In genomic region chr2:138213079-138213478, GRCh38 we compare ENCODE assay signal across 13 cellular contexts.
"Had no signal": no experiment of that assay in that cellular context is flagged by ENCODE, and none has a peak within 500 bp of the region (broad histone marks: within the 10 kb centered on the region; RNA-seq: fewer than 3 reads in every experiment).

No MANE protein-coding gene starts in this region.

- H3K27me3 Mint-ChIP-seq: activated CD4-positive, alpha-beta T cell treated with anti-CD3 and anti-CD28 coated beads, Interleukin-2, amount 10 ng/mL, durations not matched to agents 24 days and 14 days; activated T-helper 17 cell treated with anti-CD3 and anti-CD28 coated beads, Interleukin-2, amount 50 U/mL, for 72 hours; type B pancreatic cell had no signal

- H3K36me3 Mint-ChIP-seq: naive thymus-derived CD4-positive, alpha-beta T cell; stimulated activated effector memory CD8-positive, alpha-beta T cell treated with anti-CD3 and anti-CD28 coated beads, Interleukin-12 subunit alpha, Interleukin-12 subunit beta, amount 100 ng/mL, for 72 hours; type B pancreatic cell; WTC11 had no signal

- H3K9me3 Mint-ChIP-seq: type B pancreatic cell had no signal

- H3K4me3 Mint-ChIP-seq: activated CD4-positive, alpha-beta T cell treated with anti-CD3 and anti-CD28 coated beads, Interleukin-2, amount 10 ng/mL, durations not matched to agents 24 days and 14 days; activated T-helper 17 cell treated with anti-CD3 and anti-CD28 coated beads, Interleukin-2, amount 50 U/mL, for 72 hours; naive thymus-derived CD4-positive, alpha-beta T cell; stimulated activated effector memory CD8-positive, alpha-beta T cell treated with anti-CD3 and anti-CD28 coated beads, Interleukin-12 subunit alpha, Interleukin-12 subunit beta, amount 100 ng/mL, for 72 hours; type B pancreatic cell; WTC11 had no signal

- H3K27ac Mint-ChIP-seq: activated CD4-positive, alpha-beta T cell treated with anti-CD3 and anti-CD28 coated beads, Interleukin-2, amount 10 ng/mL, durations not matched to agents 24 days and 14 days; activated T-helper 17 cell treated with anti-CD3 and anti-CD28 coated beads, Interleukin-2, amount 50 U/mL, for 72 hours; naive thymus-derived CD4-positive, alpha-beta T cell; stimulated activated effector memory CD8-positive, alpha-beta T cell treated with anti-CD3 and anti-CD28 coated beads, Interleukin-12 subunit alpha, Interleukin-12 subunit beta, amount 100 ng/mL, for 72 hours; type B pancreatic cell; WTC11 had no signal

- H3K4me1 Mint-ChIP-seq: activated CD4-positive, alpha-beta T cell treated with anti-CD3 and anti-CD28 coated beads, Interleukin-2, amount 10 ng/mL, durations not matched to agents 24 days and 14 days; activated T-helper 17 cell treated with anti-CD3 and anti-CD28 coated beads, Interleukin-2, amount 50 U/mL, for 72 hours; stimulated activated effector memory CD8-positive, alpha-beta T cell treated with anti-CD3 and anti-CD28 coated beads, Interleukin-12 subunit alpha, Interleukin-12 subunit beta, amount 100 ng/mL, for 72 hours had no signal

- DNase-seq: activated CD4-positive, alpha-beta T cell treated with anti-CD3 and anti-CD28 coated beads, Interleukin-2, amount 10 ng/mL, durations not matched to agents 24 days and 14 days; activated naive CD4-positive, alpha-beta T cell treated with anti-CD3 and anti-CD28 coated beads, Interleukin-2, amount 50 U/mL, for 16 hours; activated T-cell treated with anti-CD3 and anti-CD28 coated beads for 4 hours; caudate nucleus; colonic mucosa; heart left ventricle; naive thymus-derived CD4-positive, alpha-beta T cell; posterior cingulate gyrus; substantia nigra had no signal

- ATAC-seq: activated T-helper 17 cell treated with anti-CD3 and anti-CD28 coated beads, Interleukin-2, amount 50 U/mL, for 72 hours; heart left ventricle; naive thymus-derived CD4-positive, alpha-beta T cell; stimulated activated effector memory CD8-positive, alpha-beta T cell treated with anti-CD3 and anti-CD28 coated beads, Interleukin-12 subunit alpha, Interleukin-12 subunit beta, amount 100 ng/mL, for 72 hours had no signal
